Comparison of ENCODE assay signal across 8 cellular contexts in genomic region chr11:45982656-45983470, GRCh38.
DNase-seq lines count a peak whose midpoint lies in the region; TF ChIP-seq lines count a peak whose summit lies in the region.

No MANE protein-coding gene starts in this region.

- intact Hi-C loops in spleen (cut with DNase I; ENCODE audit: low total_unique reads): no loop called here
- intact Hi-C loops in activated T-helper 2 cell treated with anti-CD3 and anti-CD28 coated beads, Interferon-gamma antibody, Interleukin-2, Interleukin-4, amounts not matched to agents 10 μg/mL and 5 μg/mL and 100 μg/mL, durations not matched to agents 14 hours and 24 hours and 36 hours (cut with micrococcal nuclease): no loop called here

- H3K9me3 Mint-ChIP-seq in endothelial cell (ENCODE audit: unreplicated experiment) (no peaks in the 10 kb centered on the region), osteocyte (ENCODE audit: unreplicated experiment) (no peaks in the 10 kb centered on the region)
- no peaks in the 10 kb centered on the region for H3K9me3 Mint-ChIP-seq in activated T-helper 2 cell treated with anti-CD3 and anti-CD28 coated beads, Interferon-gamma antibody, Interleukin-2, Interleukin-4, amounts not matched to agents 10 μg/mL and 5 μg/mL and 100 μg/mL, durations not matched to agents 14 hours and 24 hours and 36 hours

- no peak overlapping the region for H3K4me3 Mint-ChIP-seq in endothelial cell (ENCODE audit: unreplicated experiment)
- H3K4me3 Mint-ChIP-seq in osteocyte (ENCODE audit: unreplicated experiment): no peak overlapping the region
- no peak overlapping the region for H3K4me3 Mint-ChIP-seq in activated T-helper 2 cell treated with anti-CD3 and anti-CD28 coated beads, Interferon-gamma antibody, Interleukin-2, Interleukin-4, amounts not matched to agents 10 μg/mL and 5 μg/mL and 100 μg/mL, durations not matched to agents 14 hours and 24 hours and 36 hours (ENCODE audit: low read depth)

- no peak overlapping the region for H3K27ac ChIP-seq in spleen

- peaks cover 2% of the 10 kb centered on the region for H3K27me3 Mint-ChIP-seq in endothelial cell (ENCODE audit: unreplicated experiment)
- H3K27me3 Mint-ChIP-seq in osteocyte (ENCODE audit: unreplicated experiment): no peaks in the 10 kb centered on the region
- no peaks in the 10 kb centered on the region for H3K27me3 Mint-ChIP-seq in activated T-helper 2 cell treated with anti-CD3 and anti-CD28 coated beads, Interferon-gamma antibody, Interleukin-2, Interleukin-4, amounts not matched to agents 10 μg/mL and 5 μg/mL and 100 μg/mL, durations not matched to agents 14 hours and 24 hours and 36 hours (ENCODE audit: low read depth)

- H3K27ac Mint-ChIP-seq in endothelial cell (ENCODE audit: unreplicated experiment) (peak overlapping the region; percentile 88), osteocyte (ENCODE audit: unreplicated experiment) (peak overlapping the region; percentile 39)
- H3K27ac Mint-ChIP-seq in activated T-helper 2 cell treated with anti-CD3 and anti-CD28 coated beads, Interferon-gamma antibody, Interleukin-2, Interleukin-4, amounts not matched to agents 10 μg/mL and 5 μg/mL and 100 μg/mL, durations not matched to agents 14 hours and 24 hours and 36 hours: no peak overlapping the region

- DNase-seq in H4 (ENCODE audit: low spot score) (peak; percentile 76), endothelial cell (ENCODE audit: low spot score) (peak; percentile 31), osteocyte (ENCODE audit: extremely low spot score, unreplicated experiment) (no peak), spleen (no peak), MV-4-11 (lab: John Stamatoyannopoulos, UW) (no peak), medulla oblongata (ENCODE audit: extremely low spot score) (no peak)
- no peak for DNase-seq in activated T-helper 2 cell treated with anti-CD3 and anti-CD28 coated beads, Interferon-gamma antibody, Interleukin-2, Interleukin-4, amounts not matched to agents 10 μg/mL and 5 μg/mL and 100 μg/mL, durations not matched to agents 14 hours and 24 hours and 36 hours (ENCODE audit: low spot score)

- no peak overlapping the region for H3K4me3 ChIP-seq in spleen

- H3K9me3 ChIP-seq in spleen: no peaks in the 10 kb centered on the region

- no peaks in the 10 kb centered on the region for H3K27me3 ChIP-seq in spleen (replicated peaks in 1 of 7)

- no peak for TF ChIP-seq POLR2A in spleen (IDR thresholded peaks at IDR 0.05)

- H3K4me1 ChIP-seq in spleen: peaks cover 0 to 27% (median 6%) of the 10 kb centered on the region in 6 donors

- no peak for TF ChIP-seq CTCF in endothelial cell (IDR thresholded peaks at IDR 0.05; ENCODE audit: unreplicated experiment)
- TF ChIP-seq CTCF in osteocyte (IDR thresholded peaks at IDR 0.05): no peak
- no peak for TF ChIP-seq CTCF in spleen (IDR thresholded peaks at IDR 0.05 in 8 of 11, conservative IDR thresholded peaks at IDR 0.05 in 3 of 11)

- H3K36me3 Mint-ChIP-seq in endothelial cell (ENCODE audit: low read depth, unreplicated experiment) (no peaks in the 10 kb centered on the region), osteocyte (ENCODE audit: unreplicated experiment) (peaks cover 9% of the 10 kb centered on the region)
- H3K36me3 Mint-ChIP-seq in activated T-helper 2 cell treated with anti-CD3 and anti-CD28 coated beads, Interferon-gamma antibody, Interleukin-2, Interleukin-4, amounts not matched to agents 10 μg/mL and 5 μg/mL and 100 μg/mL, durations not matched to agents 14 hours and 24 hours and 36 hours (ENCODE audit: low read depth): peaks cover 5% of the 10 kb centered on the region

- peaks cover 4 to 31% (median 19%) of the 10 kb centered on the region in 6 donors for H3K36me3 ChIP-seq in spleen

- peaks cover 7% of the 10 kb centered on the region for H3K4me1 Mint-ChIP-seq in endothelial cell (ENCODE audit: unreplicated experiment)
- H3K4me1 Mint-ChIP-seq in osteocyte (ENCODE audit: unreplicated experiment): peaks cover 11% of the 10 kb centered on the region
- peaks cover 17% of the 10 kb centered on the region for H3K4me1 Mint-ChIP-seq in activated T-helper 2 cell treated with anti-CD3 and anti-CD28 coated beads, Interferon-gamma antibody, Interleukin-2, Interleukin-4, amounts not matched to agents 10 μg/mL and 5 μg/mL and 100 μg/mL, durations not matched to agents 14 hours and 24 hours and 36 hours (ENCODE audit: low read depth)

- WGBS in spleen, 5 donors: 72 to 82% (median 82%) methylated on average over 8 of the region's 8 CpGs

TF ChIP-seq in PFSK-1, 5 proteins besides CTCF, POLR2A, EP300 and RAD21:
- no peak for TF ChIP-seq POLR2AphosphoS5 (IDR thresholded peaks at IDR 0.05; ENCODE audit: low read depth, low read length)
- peak; percentile 91 for TF ChIP-seq FOXP2 (optimal IDR thresholded peaks at IDR 0.05; ENCODE audit: borderline replicate concordance, extremely low read depth, extremely low read length, insufficient read depth)
- no peak; the same call in 1 of the 2 replicates for TF ChIP-seq SIN3A (IDR thresholded peaks at IDR 0.05; ENCODE audit: borderline replicate concordance, insufficient read depth, low read length)
- TF ChIP-seq REST (IDR thresholded peaks at IDR 0.05; ENCODE audit: insufficient read depth in 1 of 2, low read depth in 2 of 2, low read length in 2 of 2): no peak

Comparison
In these comparisons a context has a peak if more than half of its experiments do, and no peak if none do; other contexts are left out.
1. DNase-seq: peak in H4 (single experiment) and endothelial cell (single experiment); none in osteocyte (single experiment), spleen (single experiment), activated T-helper 2 cell treated with anti-CD3 and anti-CD28 coated beads, Interferon-gamma antibody, Interleukin-2, Interleukin-4, amounts not matched to agents 10 μg/mL and 5 μg/mL and 100 μg/mL, durations not matched to agents 14 hours and 24 hours and 36 hours (single experiment), MV-4-11 (single experiment) and medulla oblongata (single experiment).